Comparison of ENCODE assay signal across 11 cellular contexts in the genomic region with DNA sequence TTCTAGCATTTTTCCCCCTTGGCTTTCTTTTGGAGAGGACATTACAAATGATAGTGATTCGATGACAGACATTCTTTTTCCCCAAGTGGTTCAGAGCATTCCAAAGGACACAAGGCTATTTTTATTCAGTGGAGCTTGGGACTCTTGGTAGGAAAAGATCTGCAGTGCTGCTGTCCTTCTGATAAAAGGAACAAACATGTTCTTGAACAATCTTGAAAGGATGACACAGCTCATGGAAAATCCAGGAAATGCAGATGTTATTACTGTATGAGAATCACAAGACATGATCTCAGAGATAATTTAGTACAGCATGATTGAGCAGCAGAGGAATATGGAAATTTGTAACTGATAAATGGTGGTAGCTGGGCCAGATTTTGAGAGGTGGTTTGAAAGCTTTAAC.
A peak's percentile ranks its signal among the peaks of the same experiment; 100 is the strongest.
DNase-seq lines count a peak whose midpoint lies in the region; ATAC-seq and TF ChIP-seq lines count a peak whose summit lies in the region.
"Had no signal": no experiment of that assay in that cellular context is flagged by ENCODE, and none has a peak within 500 bp of the region (broad histone marks: within the 10 kb centered on the region; RNA-seq: fewer than 3 reads in every experiment).

No MANE protein-coding gene starts in this region.

- H3K4me1 ChIP-seq in left lung, result peaks cover 10 to 26% of the 10 kb centered on the region in 2 donors
- H3K4me1 ChIP-seq in uterus, result peaks cover 0 to 6% of the 10 kb centered on the region in 2 donors

- H3K4me3 Mint-ChIP-seq in activated T-cell treated with anti-CD3 and anti-CD28 coated beads, Interleukin-2, amount 50 U/mL, for 24 hours, result no peak overlapping the region

- TF ChIP-seq POLR2A in uterus (IDR thresholded peaks at IDR 0.05), result no peak

- no peaks in the 10 kb centered on the region for H3K36me3 Mint-ChIP-seq in activated T-cell treated with anti-CD3 and anti-CD28 coated beads, Interleukin-2, amount 50 U/mL, for 24 hours (ENCODE audit: low read depth)

- H3K9me3 ChIP-seq in left lung, result no peaks in the 10 kb centered on the region
- H3K9me3 ChIP-seq in uterus, result no peaks in the 10 kb centered on the region

- intact Hi-C loops in left lung (cut with DNase I) (no loop called here), uterus (cut with DNase I; ENCODE audit: low total_unique reads) (no loop called here)

- no peak overlapping the region for H3K4me3 ChIP-seq in choroid plexus epithelial cell (ENCODE audit: low read depth, low read length)
- no peak overlapping the region for H3K4me3 ChIP-seq in left lung
- H3K4me3 ChIP-seq in uterus, result no peak overlapping the region

- no peaks in the 10 kb centered on the region for H3K9me3 Mint-ChIP-seq in activated T-cell treated with anti-CD3 and anti-CD28 coated beads, Interleukin-2, amount 50 U/mL, for 24 hours

- TF ChIP-seq CTCF in choroid plexus epithelial cell (conservative IDR thresholded peaks at IDR 0.05; ENCODE audit: low read depth, low read length), result no peak
- no peak for TF ChIP-seq CTCF in left lung (IDR thresholded peaks at IDR 0.05)
- TF ChIP-seq CTCF in uterus (IDR thresholded peaks at IDR 0.05), result no peak
- TF ChIP-seq CTCF in GM10266 (IDR thresholded peaks at IDR 0.05; ENCODE audit: control insufficient read depth, insufficient read depth, low read depth, missing control alignments), result no peak

- H3K27ac ChIP-seq in left lung (peak overlapping the region; percentile 60 to 78), uterus (peak overlapping the region; percentile 59 to 79)

- H3K36me3 ChIP-seq in left lung, result no peaks in the 10 kb centered on the region
- H3K36me3 ChIP-seq in uterus, result no peaks in the 10 kb centered on the region

- no peak for ATAC-seq in left lung

- peaks cover 27% of the 10 kb centered on the region for H3K4me1 Mint-ChIP-seq in activated T-cell treated with anti-CD3 and anti-CD28 coated beads, Interleukin-2, amount 50 U/mL, for 24 hours (ENCODE audit: low read depth)

- H3K27ac Mint-ChIP-seq in activated T-cell treated with anti-CD3 and anti-CD28 coated beads, Interleukin-2, amount 50 U/mL, for 24 hours, result peak overlapping the region; percentile 42

- no peaks in the 10 kb centered on the region for H3K27me3 ChIP-seq in left lung
- no peaks in the 10 kb centered on the region for H3K27me3 ChIP-seq in uterus

- DNase-seq in activated T-cell treated with anti-CD3 and anti-CD28 coated beads, Interleukin-2, amount 50 U/mL, for 24 hours, result no peak
- no peak for DNase-seq in activated T-cell treated with anti-CD3 and anti-CD28 coated beads, Interleukin-2, amount 50 U/mL, for 1 hour
- DNase-seq in choroid plexus epithelial cell (ENCODE audit: low read depth), result peak; percentile 82
- DNase-seq in left lung, result no peak
- DNase-seq in uterus, result no peak
- no peak for DNase-seq in GM10266 (ENCODE audit: extremely low spot score)
- no peak for DNase-seq in H4 (ENCODE audit: low spot score)
- DNase-seq in NCI-H2196 (lab: John Stamatoyannopoulos, UW; ENCODE audit: unreplicated experiment), result no peak
- DNase-seq: ACHN, midbrain, NCI-H1436 had no signal

- no peaks in the 10 kb centered on the region for H3K27me3 Mint-ChIP-seq in activated T-cell treated with anti-CD3 and anti-CD28 coated beads, Interleukin-2, amount 50 U/mL, for 24 hours
